24 cellular contexts compared by ENCODE assay signal in the genomic region with DNA sequence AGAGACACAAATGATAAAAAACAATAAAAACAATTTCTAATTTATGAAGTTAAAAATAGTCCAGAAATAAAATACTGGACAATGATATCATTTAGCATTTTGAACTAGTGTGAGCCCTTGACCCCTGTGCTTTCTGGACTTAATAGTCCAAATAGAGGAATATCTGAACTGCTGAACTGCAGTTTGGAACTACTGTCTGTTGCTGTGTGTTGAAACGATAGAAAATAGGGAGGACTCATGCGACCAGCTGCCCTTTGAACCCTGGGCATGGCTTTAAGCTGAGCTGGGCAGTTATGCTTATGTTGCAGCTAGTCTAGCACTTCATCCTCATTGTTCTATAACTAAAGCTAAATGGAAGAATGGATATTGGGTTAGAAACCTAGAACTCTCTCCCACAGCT.
"Had no signal": no experiment of that assay in that cellular context is flagged by ENCODE, and none has a peak within 500 bp of the region (broad histone marks: within the 10 kb centered on the region; RNA-seq: fewer than 3 reads in every experiment).

No MANE protein-coding gene starts in this region.

- H3K27me3 ChIP-seq: colonic mucosa, esophagus squamous epithelium, gastrocnemius medialis, heart right ventricle had no signal

- DNase-seq: colonic mucosa; cortex of kidney; effector CD8-positive, alpha-beta T cell; effector memory CD8-positive, alpha-beta T cell; endodermal cell; erythroblast; esophagus squamous epithelium; foreskin fibroblast; foreskin melanocyte; gastrocnemius medialis; glutamatergic neuron; head of caudate nucleus; heart right ventricle; hippocampal formation; left cardiac atrium; left ventricle myocardium inferior; lower lobe of right lung; mesendoderm; midbrain; naive thymus-derived CD4-positive, alpha-beta T cell had no signal

- H3K4me3 ChIP-seq: colonic mucosa, esophagus squamous epithelium, gastrocnemius medialis, heart right ventricle, left ventricle myocardium inferior, lower lobe of right lung had no signal

- H3K4me1 ChIP-seq: colonic mucosa, esophagus squamous epithelium, gastrocnemius medialis, heart right ventricle, left ventricle myocardium inferior, lower lobe of right lung had no signal

- H3K9me3 ChIP-seq: colonic mucosa, esophagus squamous epithelium, gastrocnemius medialis, heart right ventricle, left ventricle myocardium inferior, lower lobe of right lung had no signal

- H3K36me3 ChIP-seq: colonic mucosa, esophagus squamous epithelium, gastrocnemius medialis, heart right ventricle, left ventricle myocardium inferior, lower lobe of right lung had no signal

- FAIRE-seq: endometrium, keratinocyte had no signal

- H3K27ac ChIP-seq: colonic mucosa, epithelial cell of prostate, esophagus squamous epithelium, gastrocnemius medialis, heart right ventricle, left ventricle myocardium inferior, lower lobe of right lung had no signal

- ATAC-seq: effector memory CD8-positive, alpha-beta T cell; esophagus mucosa; gastrocnemius medialis; heart right ventricle; left cardiac atrium; lower lobe of right lung; naive thymus-derived CD4-positive, alpha-beta T cell had no signal
